In genomic region chr9:34701023-34701768, GRCh38 we compare ENCODE assay signal across 8 cellular contexts. TPM values are rescaled to one million over a fixed set of nuclear protein-coding genes. Genes with fewer than 3 reads are reported as not detected.
DNase-seq lines count a peak whose midpoint lies in the region; ATAC-seq and TF ChIP-seq lines count a peak whose summit lies in the region.

No MANE protein-coding gene starts in this region.

- DNase-seq in D341Med (ENCODE audit: low spot score) (peak; percentile 94), NCI-H774 (lab: John Stamatoyannopoulos, UW) (peak; percentile 36), activated T-cell treated with anti-CD3 and anti-CD28 coated beads for 24 hours (ENCODE audit: low read depth) (peak; percentile 69), epithelial cell of proximal tubule (ENCODE audit: low read depth) (no peak), middle frontal gyrus (ENCODE audit: extremely low spot score, low spot score) (peak; percentile 46)
- DNase-seq in stimulated activated CD8-positive, alpha-beta memory T cell treated with anti-CD3 and anti-CD28 coated beads, Interleukin-15, amount 100 ng/mL, for 24 hours (ENCODE audit: low read depth): peak; percentile 55

- TF ChIP-seq CTCF in epithelial cell of proximal tubule (conservative IDR thresholded peaks at IDR 0.05; ENCODE audit: low read depth, low read length): peak; percentile 79

- peak overlapping the region; percentile 65 for H3K4me3 ChIP-seq in epithelial cell of proximal tubule (ENCODE audit: low read depth, low read length)

- ATAC-seq in HG03097 (IDR thresholded peaks at IDR 0.05; ENCODE audit: low FRiP score, unreplicated experiment) (peak; percentile 57), GM21528 (IDR thresholded peaks at IDR 0.05; ENCODE audit: low FRiP score, unreplicated experiment) (no peak)

RNA-seq across cellular contexts. Expression of gene CCL21, which starts 8.7 kb away (rescaled TPM):
- total RNA-seq in epithelial cell of proximal tubule: not detected in 2 replicates

RNA-seq across cellular contexts. Expression of gene CCL19, which starts 10.1 kb away (rescaled TPM):
- not detected in 2 replicates for total RNA-seq in epithelial cell of proximal tubule

RNA-seq across cellular contexts. Expression of gene CCL27, which starts 38.7 kb away (rescaled TPM):
- total RNA-seq in epithelial cell of proximal tubule: not detected in 2 replicates

RNA-seq across cellular contexts. Expression of gene IL11RA, which starts 49.2 kb away (rescaled TPM):
- total RNA-seq in epithelial cell of proximal tubule: 1.8 and 4.7 TPM in 2 replicates

RNA-seq across cellular contexts. Expression of gene GALT, which starts 54.7 kb away (rescaled TPM):
- 20.3 and 24.5 TPM in 2 replicates for total RNA-seq in epithelial cell of proximal tubule
